14 cellular contexts compared by ENCODE assay signal in the genomic region with DNA sequence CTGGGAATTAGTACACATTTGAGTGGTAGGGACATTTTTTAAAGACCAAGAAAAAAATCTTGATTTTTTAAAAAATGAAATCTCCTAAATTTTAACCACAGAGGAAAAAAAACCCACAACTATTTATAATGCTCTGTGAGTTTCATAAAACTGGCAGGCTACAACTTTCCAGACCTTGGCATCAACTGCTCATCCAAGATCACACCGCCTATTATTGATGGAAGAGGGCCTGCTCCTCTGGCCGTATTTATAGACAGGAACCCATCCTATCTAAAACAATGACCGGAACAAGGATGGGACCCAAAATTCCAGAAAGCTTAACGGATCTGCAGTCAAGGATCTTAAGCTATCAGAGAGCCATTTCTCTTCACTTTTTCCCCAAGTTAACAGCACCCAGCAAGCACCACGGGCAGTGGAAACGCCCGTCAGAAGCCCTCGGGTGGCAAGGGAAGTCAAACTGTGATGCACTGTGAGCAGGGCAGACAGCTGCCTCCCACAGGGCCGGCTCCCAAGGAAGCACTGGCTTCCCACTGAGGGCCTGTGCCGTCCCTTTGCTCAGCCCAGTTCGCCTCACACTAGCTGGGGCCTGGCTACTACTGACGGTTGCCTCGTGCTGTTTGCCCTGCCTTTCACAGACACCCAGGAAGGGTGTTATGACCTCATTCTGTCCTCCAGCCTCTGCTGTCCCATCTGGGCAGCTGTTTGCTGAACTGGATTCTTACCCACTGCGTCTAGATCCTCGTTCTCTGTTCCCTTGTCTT.
DNase-seq lines count a peak whose midpoint lies in the region; ATAC-seq, FAIRE-seq and TF ChIP-seq lines count a peak whose summit lies in the region.
"Had no signal": no experiment of that assay in that cellular context is flagged by ENCODE, and none has a peak within 500 bp of the region (broad histone marks: within the 10 kb centered on the region; RNA-seq: fewer than 3 reads in every experiment).

No MANE protein-coding gene starts in this region.

- no peak overlapping the region for H3K4me2 ChIP-seq in GM12878 (ENCODE audit: control insufficient read depth, insufficient read depth)

- H3K27me3 ChIP-seq in GM12878 (replicated peaks in 1 of 2; ENCODE audit: control insufficient read depth in 2 of 2, insufficient read depth in 2 of 2, low read length in 1 of 2) (no peaks in the 10 kb centered on the region; a peak in 1 of 4 replicates), gastrocnemius medialis (no peaks in the 10 kb centered on the region), brain microvascular endothelial cell (replicated peaks) (no peaks in the 10 kb centered on the region)
- H3K27me3 ChIP-seq: BE2C had no signal

- no peak for TF ChIP-seq POLR2A in GM12878 (IDR thresholded peaks at IDR 0.05; ENCODE audit: low read depth, low read length)
- no peak for TF ChIP-seq POLR2A in gastrocnemius medialis (IDR thresholded peaks at IDR 0.05)

- CTCF ChIA-PET in GM12878 (lab: Yijun Ruan, JAX) = interaction anchor here (1.3 to 4.3 kb wide), 4 partner anchors 10 to 114 kb away, joined by 3 to 17 read pairs (median 5); no protein-coding TSS in a partner anchor

- RAD21 ChIA-PET in GM12878 (lab: Charles Lee; ENCODE audit: unreplicated experiment) = interaction anchor here (1.4 kb wide), 1 partner anchor 9 kb away, joined by 8 read pairs; no protein-coding TSS in a partner anchor

- H3K27ac ChIP-seq in GM12878 (ENCODE audit: control insufficient read depth, insufficient read depth) (no peak overlapping the region), gastrocnemius medialis (peak overlapping the region; percentile 8 to 49 (median 42)), brain microvascular endothelial cell (no peak overlapping the region)
- H3K27ac ChIP-seq: VCaP had no signal

- peak; percentile 21 for ATAC-seq in GM12878
- ATAC-seq in gastrocnemius medialis = peak in 1 of 2 donors; percentile 27
- no peak for ATAC-seq in GM21576 (IDR thresholded peaks at IDR 0.05; ENCODE audit: unreplicated experiment)
- no peak for ATAC-seq in HG02938 (IDR thresholded peaks at IDR 0.05; ENCODE audit: unreplicated experiment)
- ATAC-seq: activated T-cell treated with anti-CD3 and anti-CD28 coated beads, Interleukin-2, amount 50 U/mL, for 4 hours had no signal

- no peak overlapping the region for H3K9ac ChIP-seq in GM12878 (ENCODE audit: control insufficient read depth, insufficient read depth, low read length)

- no peaks in the 10 kb centered on the region for H4K20me1 ChIP-seq in GM12878 (ENCODE audit: control insufficient read depth, insufficient read depth)

- no peaks in the 10 kb centered on the region for H3K9me3 ChIP-seq in GM12878 (replicated peaks; ENCODE audit: control insufficient read depth, insufficient read depth, low read length)
- no peaks in the 10 kb centered on the region for H3K9me3 ChIP-seq in gastrocnemius medialis
- H3K9me3 ChIP-seq: BE2C had no signal

- no peak for TF ChIP-seq CTCF in GM12878 (IDR thresholded peaks at IDR 0.05 in 2 of 3, conservative IDR thresholded peaks at IDR 0.05 in 1 of 3; ENCODE audit: control insufficient read depth in 2 of 3, extremely low read depth in 1 of 3, insufficient read depth in 1 of 3, low read depth in 3 of 3, low read length in 3 of 3)
- TF ChIP-seq CTCF in gastrocnemius medialis (IDR thresholded peaks at IDR 0.05 in 4 of 5, conservative IDR thresholded peaks at IDR 0.05 in 1 of 5) = no peak
- TF ChIP-seq CTCF in brain microvascular endothelial cell (IDR thresholded peaks at IDR 0.05; ENCODE audit: low read depth, low read length, missing control alignments) = no peak

- no peaks in the 10 kb centered on the region for H3K79me2 ChIP-seq in GM12878 (ENCODE audit: control insufficient read depth, insufficient read depth, low read length)

- no peak for TF ChIP-seq RAD21 in GM12878 (IDR thresholded peaks at IDR 0.05; ENCODE audit: insufficient read depth, low read depth, low read length)

- no peak for FAIRE-seq in GM12878 (lab: Jason Lieb, UNC)
- FAIRE-seq: colon had no signal

- H2AFZ ChIP-seq in GM12878 (ENCODE audit: control insufficient read depth, low read depth, low read length) = no peak overlapping the region

- 55% methylated on average over 15 of the region's 15 CpGs for WGBS in GM12878 (ENCODE audit: insufficient coverage, insufficient replicate concordance, low lambda C conversion rate, missing lambda C conversion rate)

- intact Hi-C loops in GM12878 (cut with micrococcal nuclease; ENCODE audit: unreplicated experiment) (no loop called here), gastrocnemius medialis (cut with DNase I; ENCODE audit: low total_unique reads) (no loop called here)

- POLR2A ChIA-PET in GM12878 (lab: Charles Lee) = interaction anchor here (1.1 kb wide), 1 partner anchor 9 kb away, joined by 3 read pairs; no protein-coding TSS in a partner anchor

- no TSS peak for BruUV-seq in GM12878 (replicated peaks; lab: Mats Ljungman, UMichigan)

- no peak overlapping the region for H3K4me3 ChIP-seq in GM12878
- no peak overlapping the region for H3K4me3 ChIP-seq in gastrocnemius medialis
- no peak overlapping the region for H3K4me3 ChIP-seq in brain microvascular endothelial cell (ENCODE audit: low read depth, low read length)

- no peaks in the 10 kb centered on the region for H3K4me1 ChIP-seq in GM12878 (ENCODE audit: control insufficient read depth, insufficient read depth, low read length)
- H3K4me1 ChIP-seq in gastrocnemius medialis = no peaks in the 10 kb centered on the region
- H3K4me1 ChIP-seq: BE2C had no signal

- no peaks in the 10 kb centered on the region for H3K36me3 ChIP-seq in GM12878 (ENCODE audit: control insufficient read depth in 2 of 2, insufficient read depth in 2 of 2, low read length in 1 of 2)
- no peaks in the 10 kb centered on the region for H3K36me3 ChIP-seq in gastrocnemius medialis
- H3K36me3 ChIP-seq in brain microvascular endothelial cell (replicated peaks) = no peaks in the 10 kb centered on the region
- H3K36me3 ChIP-seq: BE2C had no signal

- SMC1A ChIA-PET in GM12878 (lab: Charles Lee; ENCODE audit: uncharacterized antibody, unreplicated experiment) = interaction anchor here (0.7 to 1.0 kb wide), 5 partner anchors 9 to 1046 kb away, joined by 3 to 5 read pairs (median 3); no protein-coding TSS in a partner anchor

- DNase-seq in C1 segment of cervical spinal cord (lab: John Stamatoyannopoulos, UW) (peak in 12 of 14 donors; percentile 7 to 58 (median 38)), GM12878 (ENCODE audit: low read depth, low spot score) (no peak), hypothalamus (lab: John Stamatoyannopoulos, UW) (peak in 41 of 51 donors; percentile 7 to 64 (median 31)), gastrocnemius medialis (no peak), brain microvascular endothelial cell (no peak), A172 (ENCODE audit: low spot score) (no peak)
- DNase-seq: activated T-cell treated with anti-CD3 and anti-CD28 coated beads, Interleukin-2, amount 50 U/mL, for 4 hours; BE2C; NCI-H1417; OCI-M1 had no signal

- in situ Hi-C loops in GM12878 (cut with MboI) = no loop called here
- in situ Hi-C loops in gastrocnemius medialis (cut with MboI; ENCODE audit: low sequenced_read_pairs in 4 of 4) = no loop called here
- in situ Hi-C loops in brain microvascular endothelial cell (cut with HindIII; ENCODE audit: low pct_ligation_motif_present, low sequenced_read_pairs) = no loop called here

- TF ChIP-seq EP300 in GM12878 (IDR thresholded peaks at IDR 0.05; ENCODE audit: borderline replicate concordance in 1 of 2, control insufficient read depth in 1 of 2, low read depth in 2 of 2, low read length in 2 of 2) = no peak

TF ChIP-seq in GM12878, 131 proteins besides CTCF, POLR2A, EP300 and RAD21:
- TF ChIP-seq HDAC6 (IDR thresholded peaks at IDR 0.05; ENCODE audit: unreplicated experiment) = no peak
- TF ChIP-seq EED (IDR thresholded peaks at IDR 0.05; ENCODE audit: low read depth) = no peak
- no peak for TF ChIP-seq ZNF217 (IDR thresholded peaks at IDR 0.05)
- TF ChIP-seq ASH2L (IDR thresholded peaks at IDR 0.05; ENCODE audit: borderline replicate concordance, low read depth) = no peak
- TF ChIP-seq POLR2AphosphoS5 (IDR thresholded peaks at IDR 0.05; ENCODE audit: low read length) = no peak
- TF ChIP-seq STAT3 (IDR thresholded peaks at IDR 0.05; ENCODE audit: low read depth, low read length) = no peak
- no peak for TF ChIP-seq CHD1 (IDR thresholded peaks at IDR 0.05; ENCODE audit: low read depth, low read length)
- TF ChIP-seq ZSCAN29 (IDR thresholded peaks at IDR 0.05) = no peak
- TF ChIP-seq, protein P1, sequence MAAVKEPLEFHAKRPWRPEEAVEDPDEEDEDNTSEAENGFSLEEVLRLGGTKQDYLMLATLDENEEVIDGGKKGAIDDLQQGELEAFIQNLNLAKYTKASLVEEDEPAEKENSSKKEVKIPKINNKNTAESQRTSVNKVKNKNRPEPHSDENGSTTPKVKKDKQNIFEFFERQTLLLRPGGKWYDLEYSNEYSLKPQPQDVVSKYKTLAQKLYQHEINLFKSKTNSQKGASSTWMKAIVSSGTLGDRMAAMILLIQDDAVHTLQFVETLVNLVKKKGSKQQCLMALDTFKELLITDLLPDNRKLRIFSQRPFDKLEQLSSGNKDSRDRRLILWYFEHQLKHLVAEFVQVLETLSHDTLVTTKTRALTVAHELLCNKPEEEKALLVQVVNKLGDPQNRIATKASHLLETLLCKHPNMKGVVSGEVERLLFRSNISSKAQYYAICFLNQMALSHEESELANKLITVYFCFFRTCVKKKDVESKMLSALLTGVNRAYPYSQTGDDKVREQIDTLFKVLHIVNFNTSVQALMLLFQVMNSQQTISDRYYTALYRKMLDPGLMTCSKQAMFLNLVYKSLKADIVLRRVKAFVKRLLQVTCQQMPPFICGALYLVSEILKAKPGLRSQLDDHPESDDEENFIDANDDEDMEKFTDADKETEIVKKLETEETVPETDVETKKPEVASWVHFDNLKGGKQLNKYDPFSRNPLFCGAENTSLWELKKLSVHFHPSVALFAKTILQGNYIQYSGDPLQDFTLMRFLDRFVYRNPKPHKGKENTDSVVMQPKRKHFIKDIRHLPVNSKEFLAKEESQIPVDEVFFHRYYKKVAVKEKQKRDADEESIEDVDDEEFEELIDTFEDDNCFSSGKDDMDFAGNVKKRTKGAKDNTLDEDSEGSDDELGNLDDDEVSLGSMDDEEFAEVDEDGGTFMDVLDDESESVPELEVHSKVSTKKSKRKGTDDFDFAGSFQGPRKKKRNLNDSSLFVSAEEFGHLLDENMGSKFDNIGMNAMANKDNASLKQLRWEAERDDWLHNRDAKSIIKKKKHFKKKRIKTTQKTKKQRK (IDR thresholded peaks at IDR 0.05; ENCODE audit: low read depth, low read length) = no peak
- no peak for TF ChIP-seq BRCA1 (IDR thresholded peaks at IDR 0.05; ENCODE audit: low read depth, low read length)
- TF ChIP-seq HDGF (IDR thresholded peaks at IDR 0.05) = no peak
- no peak for TF ChIP-seq ZNF24 (IDR thresholded peaks at IDR 0.05)
- TF ChIP-seq SMAD5 (IDR thresholded peaks at IDR 0.05; ENCODE audit: low read depth) = no peak
- no peak for TF ChIP-seq IRF4 (IDR thresholded peaks at IDR 0.05; ENCODE audit: low read depth, low read length)
- TF ChIP-seq FOXM1 (IDR thresholded peaks at IDR 0.05; ENCODE audit: low read depth, low read length) = no peak
- TF ChIP-seq RAD51 (IDR thresholded peaks at IDR 0.05) = no peak

Comparison
In these comparisons a context has a peak if more than half of its experiments do, and no peak if none do; other contexts are left out.
1. DNase-seq: peak in C1 segment of cervical spinal cord (12 of 14) and hypothalamus (41 of 51); none in GM12878 (single experiment), gastrocnemius medialis (0 of 2), brain microvascular endothelial cell (single experiment) and A172 (single experiment).
2. H3K27ac ChIP-seq: peak in gastrocnemius medialis (4 of 4); none in GM12878 (single experiment) and brain microvascular endothelial cell (single experiment).